ENCODE assay signal across 1 cellular context in the genomic region with DNA sequence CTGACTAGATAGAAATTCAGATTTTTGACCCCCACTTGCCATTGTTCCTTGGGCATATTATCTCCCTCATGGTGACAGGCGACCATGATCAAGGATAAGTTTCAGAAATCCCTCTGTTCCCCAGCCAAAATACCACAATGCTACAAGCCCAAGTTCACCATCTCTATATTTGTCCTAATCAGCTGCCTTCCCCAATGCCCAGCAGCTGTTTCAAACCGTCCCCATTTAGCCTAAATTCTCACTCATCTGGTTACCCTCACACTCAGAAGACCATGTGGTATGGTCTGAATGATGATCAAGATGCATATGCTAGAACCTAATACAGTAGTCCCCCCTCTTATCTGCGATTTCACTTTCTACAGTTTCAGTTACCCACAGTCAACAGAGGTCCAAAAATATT.
TF ChIP-seq lines count a peak whose summit lies in the region.

No MANE protein-coding gene starts in this region.

TF ChIP-seq in WTC11, 78 proteins besides CTCF, POLR2A, EP300 and RAD21 (continued from another document):
- no peak for TF ChIP-seq SP1 (CRISPR knock-in tag; conservative IDR thresholded peaks at IDR 0.05)
- no peak for TF ChIP-seq ZSCAN18 (CRISPR knock-in tag; IDR thresholded peaks at IDR 0.05)
- TF ChIP-seq TEAD4 (CRISPR knock-in tag; IDR thresholded peaks at IDR 0.05), result no peak
- TF ChIP-seq SOX15 (CRISPR knock-in tag; IDR thresholded peaks at IDR 0.05), result no peak
- no peak for TF ChIP-seq ESRRA (CRISPR knock-in tag; IDR thresholded peaks at IDR 0.05; ENCODE audit: borderline replicate concordance)
- TF ChIP-seq ZNF281 (CRISPR knock-in tag; IDR thresholded peaks at IDR 0.05), result no peak
- no peak for TF ChIP-seq RORB (CRISPR knock-in tag; IDR thresholded peaks at IDR 0.05)
- TF ChIP-seq STAT6 (CRISPR knock-in tag; conservative IDR thresholded peaks at IDR 0.05; ENCODE audit: low read depth), result no peak
